16 cellular contexts compared by ENCODE assay signal in genomic region chr16:23998771-23999170, GRCh38.
"Had no signal": no experiment of that assay in that cellular context is flagged by ENCODE, and none has a peak within 500 bp of the region (broad histone marks: within the 10 kb centered on the region; RNA-seq: fewer than 3 reads in every experiment).

No MANE protein-coding gene starts in this region.

- H3K4me3 Mint-ChIP-seq: activated naive CD8-positive, alpha-beta T cell treated with anti-CD3 and anti-CD28 coated beads, Interleukin-2, amount 10 ng/mL, durations not matched to agents 7 days and 5 days; immature natural killer cell; nephron had no signal

- H3K27me3 Mint-ChIP-seq: activated naive CD8-positive, alpha-beta T cell treated with anti-CD3 and anti-CD28 coated beads, Interleukin-2, amount 10 ng/mL, durations not matched to agents 7 days and 5 days had no signal

- H3K27ac Mint-ChIP-seq: activated naive CD8-positive, alpha-beta T cell treated with anti-CD3 and anti-CD28 coated beads, Interleukin-2, amount 10 ng/mL, durations not matched to agents 7 days and 5 days; immature natural killer cell; nephron had no signal

- H3K9me3 Mint-ChIP-seq: immature natural killer cell, nephron had no signal

- H3K4me1 Mint-ChIP-seq: nephron had no signal

- DNase-seq: activated CD4-positive, alpha-beta T cell treated with anti-CD3 and anti-CD28 coated beads, Interleukin-2, amount 50 U/mL, for 48 hours; activated naive CD8-positive, alpha-beta T cell treated with anti-CD3 and anti-CD28 coated beads, Interleukin-2, amount 10 ng/mL, durations not matched to agents 7 days and 5 days; amygdala; foreskin melanocyte; immature natural killer cell; kidney glomerular epithelial cell; left lung; ovary; psoas muscle; spleen; stimulated activated CD4-positive, alpha-beta T cell treated with anti-CD3 and anti-CD28 coated beads, Interleukin-4, amount 100 ng/mL, for 1 hour; stomach; T-helper 1 cell; T-helper 9 cell; transverse colon had no signal

- ATAC-seq: left lung, psoas muscle had no signal
